ENCODE assay signal across 8 cellular contexts in genomic region chr14:60721331-60722162, GRCh38. TPM values are rescaled to one million over a fixed set of nuclear protein-coding genes. Genes with fewer than 3 reads are reported as not detected.
DNase-seq lines count a peak whose midpoint lies in the region; ATAC-seq and TF ChIP-seq lines count a peak whose summit lies in the region.

No MANE protein-coding gene starts in this region.

- H3K9me3 ChIP-seq in right lobe of liver = no peaks in the 10 kb centered on the region

- peak overlapping the region in 1 of 2 donors; percentile 15 for H3K27ac ChIP-seq in coronary artery
- H3K27ac ChIP-seq in right lobe of liver = no peak overlapping the region

- peak; percentile 77 for DNase-seq in DMS53 (lab: John Stamatoyannopoulos, UW)
- peak; percentile 70 for DNase-seq in HuH-7 (ENCODE audit: low spot score)
- DNase-seq in activated CD4-positive, alpha-beta T cell treated with anti-CD3 and anti-CD28 coated beads for 1 hour = peak; percentile 51
- peak; percentile 73 for DNase-seq in coronary artery (ENCODE audit: low spot score)
- peak; percentile 53 to 61 (median 60) for DNase-seq in right lobe of liver
- peak; percentile 21 for DNase-seq in stimulated activated CD8-positive, alpha-beta memory T cell treated with anti-CD3 and anti-CD28 coated beads, Interleukin-15, amount 100 ng/mL, for 24 hours (ENCODE audit: low read depth)
- no peak for DNase-seq in NK-92 (lab: John Stamatoyannopoulos, UW; ENCODE audit: unreplicated experiment)

- H3K4me3 ChIP-seq in coronary artery = peak overlapping the region; percentile 78
- peak overlapping the region; percentile 53 to 56 (median 56) for H3K4me3 ChIP-seq in right lobe of liver

- intact Hi-C loops in right lobe of liver (cut with DNase I) = loop anchor here in 1 of 2 donors (10.0 kb wide), 1 partner anchor 67 kb away; no protein-coding TSS in a partner anchor

- H3K4me1 ChIP-seq in right lobe of liver = peaks cover 0 to 13% (median 5%) of the 10 kb centered on the region in 4 donors

- no peak for TF ChIP-seq POLR2A in right lobe of liver (IDR thresholded peaks at IDR 0.05)

- WGBS in right lobe of liver (ENCODE audit: insufficient coverage, low coverage, low lambda C conversion rate, missing lambda C conversion rate) = 18% methylated on average over 19 of the region's 74 CpGs

- no peaks in the 10 kb centered on the region for H3K27me3 ChIP-seq in right lobe of liver

- peak; percentile 76 to 80 (median 78) for ATAC-seq in right lobe of liver
- no peak for ATAC-seq in HG03565 (IDR thresholded peaks at IDR 0.05; ENCODE audit: unreplicated experiment)

- H3K36me3 ChIP-seq in right lobe of liver = no peaks in the 10 kb centered on the region

- TF ChIP-seq CTCF in coronary artery (IDR thresholded peaks at IDR 0.05) (no peak), right lobe of liver (IDR thresholded peaks at IDR 0.05) (peak in 3 of 4 donors; percentile 26 to 47 (median 44))

RNA-seq across cellular contexts. Expression of gene SIX4, which starts 2.6 kb away (rescaled TPM):
- total RNA-seq in right lobe of liver = under 1 TPM in 5 of 6 experiments, not detected in 1; 0.04 to 0.43 (median 0.23) TPM

RNA-seq across cellular contexts. Expression of gene MNAT1, which starts 13.0 kb away (rescaled TPM):
- total RNA-seq in right lobe of liver = 10 to 100 TPM; 10.5 to 15.2 (median 12.3) TPM
